In genomic region chr1:231626951-231627614, GRCh38 we compare ENCODE assay signal across 8 cellular contexts. TPM values are rescaled to one million over a fixed set of nuclear protein-coding genes. Genes with fewer than 3 reads are reported as not detected.
DNase-seq lines count a peak whose midpoint lies in the region; ATAC-seq and TF ChIP-seq lines count a peak whose summit lies in the region.

No MANE protein-coding gene starts in this region.

- DNase-seq in GM10248 (ENCODE audit: extremely low spot score) (peak; percentile 44), NCI-H345 (lab: John Stamatoyannopoulos, UW) (peak; percentile 73), epithelial cell of proximal tubule (ENCODE audit: low read depth) (no peak), midbrain (lab: John Stamatoyannopoulos, UW) (peak; percentile 44), thoracic aorta (ENCODE audit: low spot score) (peak; percentile 7), HT-29 (ENCODE audit: low spot score) (no peak)
- peak; percentile 54 for DNase-seq in activated CD4-positive, alpha-beta memory T cell treated with anti-CD3 and anti-CD28 coated beads, Interleukin-2, amount 10 ng/mL, durations not matched to agents 7 days and 5 days

- H3K9me3 ChIP-seq in thoracic aorta, result no peaks in the 10 kb centered on the region

- H3K36me3 ChIP-seq in thoracic aorta, result no peaks in the 10 kb centered on the region

- H3K36me3 Mint-ChIP-seq in activated CD4-positive, alpha-beta memory T cell treated with anti-CD3 and anti-CD28 coated beads, Interleukin-2, amount 10 ng/mL, durations not matched to agents 7 days and 5 days (ENCODE audit: low read depth), result no peaks in the 10 kb centered on the region

- TF ChIP-seq CTCF in GM10248 (IDR thresholded peaks at IDR 0.05; ENCODE audit: control extremely low read depth, extremely low read depth, low read depth, missing control alignments) (no peak), epithelial cell of proximal tubule (conservative IDR thresholded peaks at IDR 0.05; ENCODE audit: low read depth, low read length) (no peak), thoracic aorta (IDR thresholded peaks at IDR 0.05) (no peak)

- POLR2A ChIA-PET in GM10248 (lab: Yijun Ruan, JAX), result no interaction called here
- POLR2A ChIA-PET in activated CD4-positive, alpha-beta memory T cell treated with anti-CD3 and anti-CD28 coated beads, Interleukin-2, amount 10 ng/mL, durations not matched to agents 7 days and 5 days (lab: Charles Lee), result interaction anchor here (1.3 to 2.5 kb wide), 4 partner anchors 11 to 289 kb away, joined by 3 to 10 read pairs (median 7); partner anchors contain the start of genes EXOC8 and SPRTN

- H3K27me3 Mint-ChIP-seq in activated CD4-positive, alpha-beta memory T cell treated with anti-CD3 and anti-CD28 coated beads, Interleukin-2, amount 10 ng/mL, durations not matched to agents 7 days and 5 days, result peaks cover 24% of the 10 kb centered on the region

- H3K9me3 Mint-ChIP-seq in activated CD4-positive, alpha-beta memory T cell treated with anti-CD3 and anti-CD28 coated beads, Interleukin-2, amount 10 ng/mL, durations not matched to agents 7 days and 5 days, result no peaks in the 10 kb centered on the region

- peak overlapping the region; percentile 80 for H3K4me3 Mint-ChIP-seq in activated CD4-positive, alpha-beta memory T cell treated with anti-CD3 and anti-CD28 coated beads, Interleukin-2, amount 10 ng/mL, durations not matched to agents 7 days and 5 days

- ATAC-seq in HG02588 (IDR thresholded peaks at IDR 0.05; ENCODE audit: unreplicated experiment), result peak; percentile 60
- no peak for ATAC-seq in thoracic aorta (ENCODE audit: insufficient number of reproducible peaks, low FRiP score, low read depth)

- H3K27me3 ChIP-seq in thoracic aorta (replicated peaks; ENCODE audit: insufficient read depth), result no peaks in the 10 kb centered on the region

- peaks cover 37% of the 10 kb centered on the region for H3K4me1 Mint-ChIP-seq in activated CD4-positive, alpha-beta memory T cell treated with anti-CD3 and anti-CD28 coated beads, Interleukin-2, amount 10 ng/mL, durations not matched to agents 7 days and 5 days

- peak overlapping the region; percentile 75 for H3K27ac Mint-ChIP-seq in activated CD4-positive, alpha-beta memory T cell treated with anti-CD3 and anti-CD28 coated beads, Interleukin-2, amount 10 ng/mL, durations not matched to agents 7 days and 5 days

- H3K27ac ChIP-seq in thoracic aorta, result peak overlapping the region; percentile 59 to 66

- peak overlapping the region; percentile 83 for H3K4me3 ChIP-seq in epithelial cell of proximal tubule (ENCODE audit: low read depth, low read length)
- H3K4me3 ChIP-seq in thoracic aorta, result peak overlapping the region; percentile 87

- CTCF ChIA-PET in GM10248 (lab: Yijun Ruan, JAX), result no interaction called here
- CTCF ChIA-PET in activated CD4-positive, alpha-beta memory T cell treated with anti-CD3 and anti-CD28 coated beads, Interleukin-2, amount 10 ng/mL, durations not matched to agents 7 days and 5 days (lab: Charles Lee), result interaction anchor here (1.9 to 3.0 kb wide), 3 partner anchors 20 to 288 kb away, joined by 5 to 8 read pairs (median 7); partner anchors contain the start of genes EXOC8 and SPRTN

- peaks cover 7 to 16% of the 10 kb centered on the region in 2 donors for H3K4me1 ChIP-seq in thoracic aorta (ENCODE audit: control insufficient read depth in 1 of 2, low read depth in 2 of 2)

RNA-seq across cellular contexts. Expression of gene DISC1, which starts 0.5 kb away (rescaled TPM):
- total RNA-seq in activated CD4-positive, alpha-beta memory T cell treated with anti-CD3 and anti-CD28 coated beads, Interleukin-2, amount 10 ng/mL, durations not matched to agents 7 days and 5 days, result 10 to 100 TPM; 17.5 to 18.0 TPM
- total RNA-seq in epithelial cell of proximal tubule, result 3.1 and 4.0 TPM in 2 replicates
- 10 to 100 TPM; 13.1 to 26.9 TPM for total RNA-seq in thoracic aorta
- total RNA-seq in HT-29 (2014; rRNA removed; shearing (Covaris generic)), result 0.33 and 0.34 TPM in 2 replicates

Comparison
In these comparisons a context has a peak if more than half of its experiments do, and no peak if none do; other contexts are left out.
1. DNase-seq: peak in GM10248 (single experiment), NCI-H345 (single experiment), activated CD4-positive, alpha-beta memory T cell treated with anti-CD3 and anti-CD28 coated beads, Interleukin-2, amount 10 ng/mL, durations not matched to agents 7 days and 5 days (single experiment), midbrain (single experiment) and thoracic aorta (single experiment); none in epithelial cell of proximal tubule (single experiment) and HT-29 (single experiment).